Comparison of ENCODE assay signal across 11 cellular contexts in the genomic region with DNA sequence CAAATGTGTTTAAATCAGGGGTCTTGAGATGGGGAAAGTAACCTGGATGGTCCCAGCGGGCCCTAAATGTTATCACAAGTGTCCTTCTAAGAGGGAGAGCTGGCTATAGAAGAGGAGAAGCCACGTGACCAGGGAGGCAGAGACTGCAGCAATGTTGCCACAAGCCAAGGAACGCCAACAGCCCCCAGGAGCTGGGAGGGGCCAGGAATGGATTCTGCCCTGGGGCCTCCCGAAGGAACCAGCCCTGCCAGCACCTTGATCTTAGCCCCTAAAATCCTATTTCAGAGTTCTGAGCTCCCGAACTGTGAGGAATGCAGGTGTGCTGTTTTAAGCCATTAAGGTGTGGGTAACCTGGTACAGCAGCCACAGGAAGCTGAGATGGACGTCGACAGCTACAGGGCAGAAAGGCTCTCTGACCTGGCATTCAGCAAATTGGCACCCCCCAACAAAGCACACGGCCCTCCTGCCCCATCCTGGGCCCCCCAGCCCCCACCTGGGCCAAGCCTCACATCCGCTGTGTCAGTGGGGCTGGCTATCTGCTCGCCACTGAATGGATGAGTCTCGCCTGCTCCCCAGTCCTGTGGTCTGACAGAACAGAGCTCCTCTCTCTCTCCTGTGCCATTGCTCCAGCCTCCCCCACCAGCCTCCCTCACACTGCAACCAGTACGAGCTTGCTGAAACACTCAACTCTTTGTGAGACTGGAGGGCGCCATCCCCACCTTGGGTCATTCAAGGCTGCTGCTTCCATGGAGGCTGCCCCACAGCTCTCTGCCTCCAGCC.
DNase-seq lines count a peak whose midpoint lies in the region; ATAC-seq and TF ChIP-seq lines count a peak whose summit lies in the region.
"Had no signal": no experiment of that assay in that cellular context is flagged by ENCODE, and none has a peak within 500 bp of the region (broad histone marks: within the 10 kb centered on the region; RNA-seq: fewer than 3 reads in every experiment).

No MANE protein-coding gene starts in this region.

- TF ChIP-seq CTCF in natural killer cell (IDR thresholded peaks at IDR 0.05) (no peak), uterus (IDR thresholded peaks at IDR 0.05) (no peak), PC-3 (conservative IDR thresholded peaks at IDR 0.05; ENCODE audit: low read depth, low read length) (no peak)

- H3F3A ChIP-seq in PC-3 (ENCODE audit: low read length, unreplicated experiment): no peaks in the 10 kb centered on the region

- BruUV-seq in PC-3 (replicated peaks; lab: Mats Ljungman, UMichigan): no TSS peak

- no peak overlapping the region for H3K27ac Mint-ChIP-seq in natural killer cell
- H3K27ac Mint-ChIP-seq in natural killer cell treated with Interleukin-12 subunit alpha and Interleukin-12 subunit beta and Interleukin-15 and Interleukin-18, amount 100 ng/mL, for 72 hours: no peak overlapping the region
- H3K27ac Mint-ChIP-seq: activated T-helper 17 cell treated with anti-CD3 and anti-CD28 coated beads, Interleukin-2, amount 50 U/mL, for 72 hours had no signal

- no peaks in the 10 kb centered on the region for H4K20me1 ChIP-seq in PC-3 (ENCODE audit: low read length)

- H3K4me1 ChIP-seq in uterus (peaks cover 31 to 42% of the 10 kb centered on the region in 2 donors), PC-3 (ENCODE audit: insufficient read depth, low read length) (no peaks in the 10 kb centered on the region)

- H3K79me2 ChIP-seq in PC-3 (ENCODE audit: low read length): no peaks in the 10 kb centered on the region

- DNase-seq in natural killer cell (peak; percentile 10), left ventricle myocardium superior (peak; percentile 26), posterior cingulate gyrus (peak in 7 of 10 donors; percentile 3 to 52 (median 17)), uterus (peak; percentile 27 to 37), PC-3 (no peak), erythroblast (lab: John Stamatoyannopoulos, UW) (no peak)
- DNase-seq in natural killer cell treated with Interleukin-12 subunit alpha and Interleukin-12 subunit beta and Interleukin-15 and Interleukin-18, amount 100 ng/mL, for 72 hours (ENCODE audit: low spot score): no peak
- DNase-seq in effector CD4-positive, alpha-beta T cell: no peak

- intact Hi-C loops in natural killer cell (cut with micrococcal nuclease) (no loop called here), left ventricle myocardium superior (cut with micrococcal nuclease) (no loop called here), posterior cingulate gyrus (cut with DNase I) (no loop called here), uterus (cut with DNase I; ENCODE audit: low total_unique reads) (no loop called here), PC-3 (cut with micrococcal nuclease) (no loop called here)

- no peak overlapping the region for H3K9ac ChIP-seq in PC-3 (ENCODE audit: low read length)

- H3K9me3 ChIP-seq in uterus (no peaks in the 10 kb centered on the region), PC-3 (ENCODE audit: low read length) (no peaks in the 10 kb centered on the region)

- no peaks in the 10 kb centered on the region for H3K9me3 Mint-ChIP-seq in natural killer cell
- no peaks in the 10 kb centered on the region for H3K9me3 Mint-ChIP-seq in natural killer cell treated with Interleukin-12 subunit alpha and Interleukin-12 subunit beta and Interleukin-15 and Interleukin-18, amount 100 ng/mL, for 72 hours
- H3K9me3 Mint-ChIP-seq: activated T-helper 17 cell treated with anti-CD3 and anti-CD28 coated beads, Interleukin-2, amount 50 U/mL, for 72 hours had no signal

- H3K27ac ChIP-seq in uterus (peak overlapping the region; percentile 88 to 91), PC-3 (ENCODE audit: low read length) (no peak overlapping the region)
- H3K27ac ChIP-seq: HL-60, WERI-Rb-1 had no signal

- no peaks in the 10 kb centered on the region for H3K4me1 Mint-ChIP-seq in natural killer cell
- H3K4me1 Mint-ChIP-seq in natural killer cell treated with Interleukin-12 subunit alpha and Interleukin-12 subunit beta and Interleukin-15 and Interleukin-18, amount 100 ng/mL, for 72 hours (ENCODE audit: low read depth in 2 of 2): no peaks in the 10 kb centered on the region
- H3K4me1 Mint-ChIP-seq: activated T-helper 17 cell treated with anti-CD3 and anti-CD28 coated beads, Interleukin-2, amount 50 U/mL, for 72 hours had no signal

- H3K9me2 ChIP-seq in PC-3 (replicated peaks; ENCODE audit: low read length): no peaks in the 10 kb centered on the region

- ATAC-seq in natural killer cell (no peak), left ventricle myocardium superior (no peak), PC-3 (no peak)
- no peak for ATAC-seq in natural killer cell treated with Interleukin-12 subunit alpha and Interleukin-12 subunit beta and Interleukin-15 and Interleukin-18, amount 100 ng/mL, for 72 hours
- ATAC-seq: activated T-helper 17 cell treated with anti-CD3 and anti-CD28 coated beads, Interleukin-2, amount 50 U/mL, for 72 hours had no signal

- H3K4me3 Mint-ChIP-seq in natural killer cell: no peak overlapping the region
- no peak overlapping the region for H3K4me3 Mint-ChIP-seq in natural killer cell treated with Interleukin-12 subunit alpha and Interleukin-12 subunit beta and Interleukin-15 and Interleukin-18, amount 100 ng/mL, for 72 hours
- H3K4me3 Mint-ChIP-seq: activated T-helper 17 cell treated with anti-CD3 and anti-CD28 coated beads, Interleukin-2, amount 50 U/mL, for 72 hours had no signal

- no peak overlapping the region for H3K4me3 ChIP-seq in uterus
- H3K4me3 ChIP-seq in PC-3 (ENCODE audit: low read length): no peak overlapping the region

- CTCF ChIA-PET in PC-3 (lab: Charles Lee): no interaction called here

- TF ChIP-seq POLR2A in uterus (IDR thresholded peaks at IDR 0.05) (no peak), erythroblast (IDR thresholded peaks at IDR 0.05; ENCODE audit: low read length) (no peak)

- no peaks in the 10 kb centered on the region for H3K27me3 ChIP-seq in uterus
- peaks cover 19% of the 10 kb centered on the region for H3K27me3 ChIP-seq in PC-3 (ENCODE audit: low read length)

- no peaks in the 10 kb centered on the region for H3K36me3 Mint-ChIP-seq in natural killer cell
- H3K36me3 Mint-ChIP-seq in natural killer cell treated with Interleukin-12 subunit alpha and Interleukin-12 subunit beta and Interleukin-15 and Interleukin-18, amount 100 ng/mL, for 72 hours: no peaks in the 10 kb centered on the region

- H3K4me2 ChIP-seq in PC-3 (ENCODE audit: low read length): no peak overlapping the region

- H3K36me3 ChIP-seq in uterus: no peaks in the 10 kb centered on the region
- no peaks in the 10 kb centered on the region for H3K36me3 ChIP-seq in PC-3 (ENCODE audit: low read depth, low read length)
- H3K36me3 ChIP-seq: WERI-Rb-1 had no signal

- POLR2A ChIA-PET in PC-3 (lab: Charles Lee; ENCODE audit: unreplicated experiment): no interaction called here

- no peak overlapping the region for H2AFZ ChIP-seq in PC-3 (ENCODE audit: low read length)

- no peaks in the 10 kb centered on the region for H3K27me3 Mint-ChIP-seq in natural killer cell (ENCODE audit: low read depth in 2 of 2)
- H3K27me3 Mint-ChIP-seq in natural killer cell treated with Interleukin-12 subunit alpha and Interleukin-12 subunit beta and Interleukin-15 and Interleukin-18, amount 100 ng/mL, for 72 hours: no peaks in the 10 kb centered on the region
- H3K27me3 Mint-ChIP-seq: activated T-helper 17 cell treated with anti-CD3 and anti-CD28 coated beads, Interleukin-2, amount 50 U/mL, for 72 hours had no signal

Comparison
In these comparisons a context has a peak if more than half of its experiments do, and no peak if none do; other contexts are left out.
1. DNase-seq: peak in natural killer cell (single experiment), left ventricle myocardium superior (single experiment), posterior cingulate gyrus (7 of 10) and uterus (2 of 2); none in natural killer cell treated with Interleukin-12 subunit alpha and Interleukin-12 subunit beta and Interleukin-15 and Interleukin-18, amount 100 ng/mL, for 72 hours (single experiment), PC-3 (single experiment), effector CD4-positive, alpha-beta T cell (single experiment) and erythroblast (0 of 2).